In genomic region chr13:103833453-103833852, GRCh38 we compare ENCODE assay signal across 35 cellular contexts.
"Had no signal": no experiment of that assay in that cellular context is flagged by ENCODE, and none has a peak within 500 bp of the region (broad histone marks: within the 10 kb centered on the region; RNA-seq: fewer than 3 reads in every experiment).

No MANE protein-coding gene starts in this region.

- H3K4me3 ChIP-seq: MG63 had no signal

- H3K9me3 ChIP-seq: MG63 had no signal

- H3K36me3 ChIP-seq: MG63 had no signal

- DNase-seq: Karpas-422, Kasumi-1, MG63, MM.1S, MV-4-11, NCI-H1048, NCI-H1092, NCI-H1092 treated with DMSO at 0.1 percent for 48 hours, NCI-H1105, NCI-H1105 treated with DMSO at 0.1 percent for 48 hours, NCI-H1417, NCI-H1417 treated with DMSO at 0.1 percent for 48 hours, NCI-H1436, NCI-H1436 treated with DMSO at 0.1 percent for 48 hours, NCI-H146, NCI-H1694, NCI-H1694 treated with DMSO at 0.1 percent for 48 hours, NCI-H187, NCI-H187 treated with DMSO at 0.1 percent for 48 hours, NCI-H1930, NCI-H2029, NCI-H2029 treated with DMSO at 0.1 percent for 48 hours, NCI-H2081, NCI-H2081 treated with DMSO at 0.1 percent for 48 hours, NCI-H2107, NCI-H2171, NCI-H2171 treated with DMSO at 0.1 percent for 48 hours, NCI-H2227 treated with DMSO at 0.1 percent for 48 hours, NCI-H226, NCI-H345, NCI-H446, NCI-H446 treated with DMSO at 0.1 percent for 48 hours, NCI-H510A, NCI-H510A treated with DMSO at 0.1 percent for 48 hours, NCI-H524 had no signal
